ENCODE assay signal across 1 cellular context in genomic region chr20:19760371-19760721, GRCh38.
TF ChIP-seq lines count a peak whose summit lies in the region.

No MANE protein-coding gene starts in this region.

TF ChIP-seq in IMR-90, 13 proteins besides CTCF, POLR2A, EP300 and RAD21 (continued from another document):
- no peak for TF ChIP-seq BHLHE40 (IDR thresholded peaks at IDR 0.05; ENCODE audit: low read depth, low read length)
- TF ChIP-seq CEBPB (IDR thresholded peaks at IDR 0.05; ENCODE audit: low read depth, low read length): no peak
- TF ChIP-seq USF2 (IDR thresholded peaks at IDR 0.05; ENCODE audit: low read depth, low read length): no peak
- no peak for TF ChIP-seq RCOR1 (IDR thresholded peaks at IDR 0.05; ENCODE audit: insufficient replicate concordance, low read length)
- TF ChIP-seq SMC3 (IDR thresholded peaks at IDR 0.05; ENCODE audit: low read depth, low read length): no peak
- TF ChIP-seq RFX5 (IDR thresholded peaks at IDR 0.05; ENCODE audit: low read depth, low read length): no peak
TF ChIP-seq in IMR-90: peak in this region for 0.
